ENCODE assay signal across 22 cellular contexts in the genomic region with DNA sequence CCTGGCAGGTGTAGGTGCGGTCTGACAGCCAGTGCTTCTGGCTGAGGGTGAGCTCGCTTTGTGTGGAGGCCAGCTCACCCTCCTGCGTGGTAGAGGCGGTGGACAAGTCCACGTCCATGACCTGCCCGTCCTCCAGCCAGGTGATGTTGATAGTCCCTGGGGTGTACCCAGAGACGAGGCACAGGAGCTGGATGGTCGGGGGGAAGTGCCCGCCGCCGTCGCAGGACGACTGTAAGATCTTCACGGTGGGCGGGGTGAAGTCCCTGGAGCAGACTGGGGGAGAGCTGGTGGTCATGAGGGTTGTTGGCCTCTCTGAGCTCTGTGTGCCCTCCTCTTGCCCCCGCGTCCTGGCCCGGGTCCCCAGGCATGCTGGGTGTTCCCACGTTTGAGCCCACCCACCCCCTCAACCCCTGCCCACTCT.
"Had no signal": no experiment of that assay in that cellular context is flagged by ENCODE, and none has a peak within 500 bp of the region (broad histone marks: within the 10 kb centered on the region; RNA-seq: fewer than 3 reads in every experiment).

No MANE protein-coding gene starts in this region.

- H3K4me1 Mint-ChIP-seq: activated naive CD8-positive, alpha-beta T cell treated with anti-CD3 and anti-CD28 coated beads, Interleukin-2, amount 50 U/mL, for 24 hours; natural killer cell had no signal

- H3K27me3 ChIP-seq: body of pancreas, cardiac muscle cell, left lung, ovary, right atrium auricular region had no signal

- H3K36me3 Mint-ChIP-seq: natural killer cell had no signal

- H3K9me3 Mint-ChIP-seq: activated naive CD8-positive, alpha-beta T cell treated with anti-CD3 and anti-CD28 coated beads, Interleukin-2, amount 50 U/mL, for 24 hours; dendritic cell treated with granulocyte-macrophage colony-stimulating factor and Interleukin-4, amounts not matched to agents 40 ng/mL and 50 ng/mL, for 4 days; natural killer cell; stimulated activated naive CD8-positive, alpha-beta T cell treated with anti-CD3 and anti-CD28 coated beads, Interleukin-15, Interleukin-2, amounts not matched to agents 100 ng/mL and 50 ng/mL, for 24 hours had no signal

- H3K27ac Mint-ChIP-seq: activated naive CD8-positive, alpha-beta T cell treated with anti-CD3 and anti-CD28 coated beads, Interleukin-2, amount 50 U/mL, for 24 hours; dendritic cell treated with granulocyte-macrophage colony-stimulating factor and Interleukin-4, amounts not matched to agents 40 ng/mL and 50 ng/mL, for 4 days; natural killer cell; stimulated activated naive CD8-positive, alpha-beta T cell treated with anti-CD3 and anti-CD28 coated beads, Interleukin-15, Interleukin-2, amounts not matched to agents 100 ng/mL and 50 ng/mL, for 24 hours had no signal

- H3K27ac ChIP-seq: body of pancreas, cardiac muscle cell, heart right ventricle, left lung, ovary, prostate gland, right atrium auricular region, tibial artery had no signal

- DNase-seq: activated CD4-positive, alpha-beta T cell treated with anti-CD3 and anti-CD28 coated beads, Interleukin-2, amount 50 U/mL, for 1 hour; activated naive CD4-positive, alpha-beta T cell treated with anti-CD3 and anti-CD28 coated beads, Interleukin-2, amount 50 U/mL, for 16 hours; activated naive CD8-positive, alpha-beta T cell treated with anti-CD3 and anti-CD28 coated beads, Interleukin-2, amount 50 U/mL, for 24 hours; body of pancreas; effector CD4-positive, alpha-beta T cell; erythroblast; foreskin fibroblast; heart right ventricle; kidney glomerular epithelial cell; midbrain; natural killer cell; stimulated activated CD4-positive, alpha-beta T cell treated with anti-CD3 and anti-CD28 coated beads, Interleukin-1b, Interleukin-23, amount 100 ng/mL, for 48 hours; substantia nigra had no signal

- H3K27me3 Mint-ChIP-seq: activated naive CD8-positive, alpha-beta T cell treated with anti-CD3 and anti-CD28 coated beads, Interleukin-2, amount 50 U/mL, for 24 hours; dendritic cell treated with granulocyte-macrophage colony-stimulating factor and Interleukin-4, amounts not matched to agents 40 ng/mL and 50 ng/mL, for 4 days; stimulated activated naive CD8-positive, alpha-beta T cell treated with anti-CD3 and anti-CD28 coated beads, Interleukin-15, Interleukin-2, amounts not matched to agents 100 ng/mL and 50 ng/mL, for 24 hours had no signal

- H3K4me3 ChIP-seq: body of pancreas, cardiac muscle cell, heart right ventricle, left lung, ovary, prostate gland, right atrium auricular region, tibial artery had no signal

- ATAC-seq: activated CD4-positive, CD25-positive, alpha-beta regulatory T cell treated with anti-CD3 and anti-CD28 coated beads, Interleukin-2, amount 50 U/mL, for 24 hours; activated naive CD8-positive, alpha-beta T cell treated with anti-CD3 and anti-CD28 coated beads, Interleukin-2, amount 50 U/mL, for 24 hours; body of pancreas; heart right ventricle; left lung; natural killer cell had no signal

- H3K9me3 ChIP-seq: body of pancreas, heart right ventricle, left lung, ovary, prostate gland, right atrium auricular region, tibial artery had no signal

- H3K4me3 Mint-ChIP-seq: activated naive CD8-positive, alpha-beta T cell treated with anti-CD3 and anti-CD28 coated beads, Interleukin-2, amount 50 U/mL, for 24 hours; dendritic cell treated with granulocyte-macrophage colony-stimulating factor and Interleukin-4, amounts not matched to agents 40 ng/mL and 50 ng/mL, for 4 days; natural killer cell; stimulated activated naive CD8-positive, alpha-beta T cell treated with anti-CD3 and anti-CD28 coated beads, Interleukin-15, Interleukin-2, amounts not matched to agents 100 ng/mL and 50 ng/mL, for 24 hours had no signal

- H3K4me1 ChIP-seq: body of pancreas, heart right ventricle, left lung, prostate gland, right atrium auricular region, tibial artery had no signal

- H3K36me3 ChIP-seq: cardiac muscle cell, heart right ventricle, left lung, ovary, prostate gland, right atrium auricular region, tibial artery had no signal
